6 cellular contexts compared by ENCODE assay signal in genomic region chrX:56945226-56945625, GRCh38. TPM values are rescaled to one million over a fixed set of nuclear protein-coding genes. Genes with fewer than 3 reads are reported as not detected.
A peak's percentile ranks its signal among the peaks of the same experiment; 100 is the strongest.
DNase-seq lines count a peak whose midpoint lies in the region; ATAC-seq, FAIRE-seq and TF ChIP-seq lines count a peak whose summit lies in the region.
"Not testable (repeated sequence)": the region's sequence is repeated elsewhere in the genome, so short reads cannot be mapped to it uniquely, and the experiment has no call there.

No MANE protein-coding gene starts in this region.

- not testable (repeated sequence) for TF ChIP-seq EP300 in HepG2 (IDR thresholded peaks at IDR 0.05; ENCODE audit: low read depth in 2 of 2, low read length in 2 of 2); HepG2 (CRISPR knock-in tag; IDR thresholded peaks at IDR 0.05; ENCODE audit: borderline replicate concordance)

- ATAC-seq in HepG2: not testable (repeated sequence)

- H3K36me3 ChIP-seq in Caco-2 (ENCODE audit: control insufficient read depth, insufficient read depth, low read length); HepG2 (replicated peaks in 1 of 2; ENCODE audit: control insufficient read depth in 1 of 2, insufficient read depth in 2 of 2, low read length in 2 of 2); small intestine (ENCODE audit: control insufficient read depth in 2 of 2, insufficient read depth in 2 of 2, low read length in 2 of 2): not testable (repeated sequence)

- peak overlapping the region; percentile 42 for H3K27ac Mint-ChIP-seq in Caco-2 (ENCODE audit: unreplicated experiment)

- FAIRE-seq in HepG2 (lab: Jason Lieb, UNC): peak; percentile 49
- FAIRE-seq in small intestine (lab: Jason Lieb, UNC): not testable (repeated sequence)

- H3K4me3 Mint-ChIP-seq in Caco-2 (ENCODE audit: unreplicated experiment): peak overlapping the region; percentile 24

- H3K4me1 ChIP-seq in Caco-2; small intestine (ENCODE audit: control insufficient read depth in 2 of 2, insufficient read depth in 1 of 2, low read depth in 1 of 2, low read length in 1 of 2): not testable (repeated sequence)
- H3K4me1 ChIP-seq in HepG2 (ENCODE audit: insufficient read depth, low read length): peaks cover 18% of the 10 kb centered on the region

- not testable (repeated sequence) for TF ChIP-seq RAD21 in HepG2 (CRISPR knock-in tag; IDR thresholded peaks at IDR 0.05)

- CTCF ChIA-PET in Caco-2 (lab: Charles Lee); HepG2 (lab: Yijun Ruan, JAX; ENCODE audit: low intra/inter-chr PET ratio, low total read pairs): not testable (repeated sequence)

- TF ChIP-seq POLR2A in HepG2 (IDR thresholded peaks at IDR 0.05; ENCODE audit: insufficient read depth in 1 of 2, low read depth in 2 of 2, low read length in 2 of 2): not testable (repeated sequence)

- not testable (repeated sequence) for H3K9me3 Mint-ChIP-seq in Caco-2 (ENCODE audit: unreplicated experiment)

- H3K4me2 ChIP-seq in HepG2 (ENCODE audit: low read depth, low read length): not testable (repeated sequence)

- DNase-seq in Caco-2: peak in 1 of 2 experiments; percentile 45
- DNase-seq in HT-29 (ENCODE audit: low spot score): peak; percentile 72
- DNase-seq in HepG2 (ENCODE audit: low spot score): peak; percentile 45
- DNase-seq in mucosa of gallbladder (ENCODE audit: low spot score): peak; percentile 14
- DNase-seq in small intestine: peak; percentile 11

- not testable (repeated sequence) for H4K20me1 ChIP-seq in HepG2 (ENCODE audit: insufficient read depth, low read length)

- 13% methylated on average over 4 of the region's 4 CpGs for WGBS in HepG2 (ENCODE audit: low lambda C conversion rate)
- 23 to 80% (median 63%) methylated on average over 4 of the region's 4 CpGs for WGBS in small intestine, 3 donors

- H2AFZ ChIP-seq in HepG2 (ENCODE audit: low read length): not testable (repeated sequence)

- H3K9ac ChIP-seq in HepG2 (ENCODE audit: insufficient read depth, low read depth, low read length): not testable (repeated sequence)

- not testable (repeated sequence) for H3K4me3 ChIP-seq in Caco-2 (ENCODE audit: low read depth, low read length); HepG2 (replicated peaks in 1 of 3; ENCODE audit: insufficient read depth in 1 of 3, low read depth in 2 of 3, low read length in 3 of 3); small intestine (ENCODE audit: low read depth in 1 of 2, low read length in 2 of 2)

- not testable (repeated sequence) for BruUV-seq in Caco-2 (replicated peaks; lab: Mats Ljungman, UMichigan); HepG2 (replicated peaks; lab: Mats Ljungman, UMichigan)

- intact Hi-C loops in Caco-2 (cut with micrococcal nuclease; ENCODE audit: unreplicated experiment); HepG2 (cut with micrococcal nuclease; ENCODE audit: unreplicated experiment): not testable (repeated sequence)

- H3K4me1 Mint-ChIP-seq in Caco-2 (ENCODE audit: low read depth, unreplicated experiment): not testable (repeated sequence)

- not testable (repeated sequence) for H3K36me3 Mint-ChIP-seq in Caco-2 (ENCODE audit: insufficient read depth, unreplicated experiment)

- H3K27me3 ChIP-seq in Caco-2 (replicated peaks; ENCODE audit: control insufficient read depth, insufficient read depth, low read length); HepG2 (ENCODE audit: control insufficient read depth in 1 of 2, insufficient read depth in 2 of 2, low read length in 2 of 2); small intestine (ENCODE audit: control insufficient read depth in 2 of 2, insufficient read depth in 2 of 2, low read length in 2 of 2): not testable (repeated sequence)

- in situ Hi-C loops in HepG2 (cut with HindIII; ENCODE audit: extremely low pct_ligation_motif_present, low pct_unique_long_range_greater_than_20kb): not testable (repeated sequence)

- H3K9me3 ChIP-seq in Caco-2; HepG2 (ENCODE audit: low read length); small intestine (ENCODE audit: control insufficient read depth, low read depth): not testable (repeated sequence)

- peak overlapping the region; percentile 67 for H3K27ac ChIP-seq in VCaP
- H3K27ac ChIP-seq in HepG2 (ENCODE audit: extremely low read length, insufficient read depth, low read length); small intestine (ENCODE audit: low read depth in 1 of 2, low read length in 1 of 2): not testable (repeated sequence)

- not testable (repeated sequence) for H3K79me2 ChIP-seq in HepG2 (ENCODE audit: insufficient read depth, low read length)

- POLR2A ChIA-PET in Caco-2 (lab: Charles Lee); HepG2 (lab: Yijun Ruan, JAX): not testable (repeated sequence)

- not testable (repeated sequence) for H3K27me3 Mint-ChIP-seq in Caco-2 (ENCODE audit: insufficient read depth, unreplicated experiment)

- TF ChIP-seq CTCF in Caco-2 (IDR thresholded peaks at IDR 0.05; ENCODE audit: insufficient read depth in 1 of 2, low read depth in 1 of 2, low read length in 1 of 2, severe bottlenecking in 1 of 2, unreplicated experiment in 1 of 2); VCaP (conservative IDR thresholded peaks at IDR 0.05); HepG2 (CRISPR knock-in tag; IDR thresholded peaks at IDR 0.05): not testable (repeated sequence)

TF ChIP-seq in HepG2, 621 proteins besides CTCF, POLR2A, EP300 and RAD21 (continues in another document):
- TF ChIP-seq TFAP4 (IDR thresholded peaks at IDR 0.05; ENCODE audit: borderline replicate concordance, low read depth) (peak; percentile 40; the same call in 1 of the 2 replicates), ARID5B (CRISPR knock-in tag; IDR thresholded peaks at IDR 0.05) (0 out of 2 replicates have a peak, but pooled peaks have one; percentile 28)

RNA-seq across cellular contexts. Expression of gene SPIN3, which starts 50.1 kb away (rescaled TPM):
- total RNA-seq in Caco-2 (2022) (17.9 TPM in 2 replicates), HepG2 (2016; rRNA removed; fragmentation: Illumina TruSeq; extraction: Trizol) (5.2 and 8.4 TPM in 2 replicates), mucosa of gallbladder (12.5 TPM)
- 19.2 and 19.4 TPM in 2 replicates for total RNA-seq in HT-29 (2014; rRNA removed; shearing (Covaris generic))
- total RNA-seq in HepG2 (2016; cell fraction: cytosol; rRNA removed; fragmentation: Illumina TruSeq; extraction: Trizol; ENCODE audit: low read depth): 1.9 and 3.2 TPM in 2 replicates
- 5.2 and 9.7 TPM in 2 replicates for total RNA-seq in HepG2 (2016; cell fraction: insoluble cytoplasmic fraction; rRNA removed; fragmentation: Illumina TruSeq; extraction: Trizol)
- total RNA-seq in HepG2 (2016; cell fraction: membrane; rRNA removed; fragmentation: Illumina TruSeq; extraction: Trizol): 4.0 and 4.3 TPM in 2 replicates
- 21.3 and 21.8 TPM in 2 replicates for total RNA-seq in HepG2 (2016; cell fraction: nucleus; rRNA removed; fragmentation: Illumina TruSeq; extraction: Trizol)
- polyA plus RNA-seq in HepG2 (2011; rRNA removed) (8.8 TPM in 2 replicates), small intestine (1 to 10 TPM in 2 of 3 donors, under 1 TPM in 1; 0.89 to 3.7 (median 3.2) TPM)
- 3.2 and 3.5 TPM in 2 replicates for polyA plus RNA-seq in HepG2 (2011; cell fraction: cytosol; rRNA removed)
- 33.1 and 35.0 TPM in 2 replicates for polyA plus RNA-seq in HepG2 (2011; cell fraction: nucleus; rRNA removed)
- 6.3 and 6.6 TPM in 2 replicates for polyA plus RNA-seq in HepG2 (2012)
- 1.5 and 2.0 TPM in 2 replicates for polyA plus RNA-seq in HepG2 (2016; cell fraction: cytosol; fragmentation: Illumina TruSeq; extraction: Trizol; ENCODE audit: low read depth)
- 5.2 TPM in 2 replicates for polyA plus RNA-seq in HepG2 (2016; cell fraction: insoluble cytoplasmic fraction; fragmentation: Illumina TruSeq; extraction: Trizol; ENCODE audit: low read depth)
- 4.0 and 4.6 TPM in 2 replicates for polyA plus RNA-seq in HepG2 (2016; cell fraction: membrane; fragmentation: Illumina TruSeq; extraction: Trizol; ENCODE audit: low read depth)
- polyA plus RNA-seq in HepG2 (2016; cell fraction: nucleus; fragmentation: Illumina TruSeq; extraction: Trizol; ENCODE audit: insufficient read depth, low read depth): 27.1 and 27.9 TPM in 2 replicates
- 5.8 and 6.1 TPM in 2 replicates for polyA minus RNA-seq in HepG2 (2011; rRNA and poly(A)+ RNA removed; ENCODE audit: low replicate concordance)
- 2.0 and 3.0 TPM in 2 replicates for polyA minus RNA-seq in HepG2 (2011; cell fraction: cytosol; rRNA and poly(A)+ RNA removed)
- 41.2 and 45.1 TPM in 2 replicates for polyA minus RNA-seq in HepG2 (2011; cell fraction: nucleus; rRNA and poly(A)+ RNA removed)
